1 cellular context compared by ENCODE assay signal in the genomic region with DNA sequence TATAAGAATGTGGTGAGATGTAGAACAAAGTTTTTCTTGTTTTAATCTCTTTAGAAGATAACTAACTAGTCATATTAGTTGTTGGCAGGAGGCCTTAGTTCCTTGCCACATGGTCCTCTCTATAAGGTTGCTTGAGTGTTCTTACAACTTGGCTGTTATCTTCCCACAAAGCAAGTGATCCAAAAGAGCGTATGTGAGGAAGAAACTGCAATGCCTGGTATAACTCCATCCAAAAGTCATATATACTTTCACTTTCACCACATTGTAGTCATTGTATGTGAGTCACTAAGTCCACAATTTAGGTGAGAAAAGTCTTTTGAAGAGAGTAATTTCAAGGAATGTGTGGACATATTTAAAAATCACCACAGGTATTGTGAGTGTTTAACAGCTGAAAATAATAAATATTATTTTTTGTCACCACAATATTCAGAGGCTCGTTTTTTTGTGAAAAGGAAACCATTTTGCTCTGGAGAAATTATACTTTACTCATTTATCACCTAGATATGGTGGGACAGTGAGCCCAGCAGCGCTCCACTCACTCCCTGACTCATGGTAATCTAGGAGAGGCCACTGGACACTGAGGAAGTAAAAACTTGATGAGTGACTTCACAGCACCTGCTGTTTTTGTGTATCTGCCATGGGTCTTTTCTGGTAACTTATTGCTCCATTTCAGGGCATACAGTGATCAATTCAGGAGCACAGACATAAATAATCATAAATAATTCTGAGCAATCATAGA.
TF ChIP-seq lines count a peak whose summit lies in the region.

No MANE protein-coding gene starts in this region.

TF ChIP-seq in GM12878, 131 proteins besides CTCF, POLR2A, EP300 and RAD21 (continued from another document):
- no peak for TF ChIP-seq BCLAF1 (IDR thresholded peaks at IDR 0.05)
- TF ChIP-seq POLR2AphosphoS2 (IDR thresholded peaks at IDR 0.05; ENCODE audit: low read depth, low read length), result no peak
- TF ChIP-seq RFX5 (IDR thresholded peaks at IDR 0.05; ENCODE audit: low read depth, low read length), result no peak
- TF ChIP-seq SREBF1 (IDR thresholded peaks at IDR 0.05; ENCODE audit: low read length), result no peak
- no peak for TF ChIP-seq IRF4 (IDR thresholded peaks at IDR 0.05; ENCODE audit: low read depth, low read length)
- TF ChIP-seq ASH2L (IDR thresholded peaks at IDR 0.05; ENCODE audit: borderline replicate concordance, low read depth), result no peak
- TF ChIP-seq ETV6 (conservative IDR thresholded peaks at IDR 0.05 in 1 of 2, IDR thresholded peaks at IDR 0.05 in 1 of 2; ENCODE audit: borderline replicate concordance in 1 of 2, low read depth in 1 of 2), result no peak
- TF ChIP-seq FOXK2 (IDR thresholded peaks at IDR 0.05), result no peak
- TF ChIP-seq, protein P1, sequence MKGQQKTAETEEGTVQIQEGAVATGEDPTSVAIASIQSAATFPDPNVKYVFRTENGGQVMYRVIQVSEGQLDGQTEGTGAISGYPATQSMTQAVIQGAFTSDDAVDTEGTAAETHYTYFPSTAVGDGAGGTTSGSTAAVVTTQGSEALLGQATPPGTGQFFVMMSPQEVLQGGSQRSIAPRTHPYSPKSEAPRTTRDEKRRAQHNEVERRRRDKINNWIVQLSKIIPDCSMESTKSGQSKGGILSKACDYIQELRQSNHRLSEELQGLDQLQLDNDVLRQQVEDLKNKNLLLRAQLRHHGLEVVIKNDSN (IDR thresholded peaks at IDR 0.05; ENCODE audit: borderline replicate concordance, extremely low read length, insufficient read depth, low read depth, low read length), result no peak
- no peak for TF ChIP-seq RUNX3 (IDR thresholded peaks at IDR 0.05; ENCODE audit: low read length)
- TF ChIP-seq STAT3 (IDR thresholded peaks at IDR 0.05; ENCODE audit: low read depth, low read length), result no peak
